In genomic region chr12:90978117-90978770, GRCh38 we compare ENCODE assay signal across 8 cellular contexts. TPM values are rescaled to one million over a fixed set of nuclear protein-coding genes. Genes with fewer than 3 reads are reported as not detected.
A peak's percentile ranks its signal among the peaks of the same experiment; 100 is the strongest.
DNase-seq lines count a peak whose midpoint lies in the region; ATAC-seq and TF ChIP-seq lines count a peak whose summit lies in the region.

No MANE protein-coding gene starts in this region.

- TF ChIP-seq POLR2A in esophagus squamous epithelium (IDR thresholded peaks at IDR 0.05) = no peak

- H3K9me3 ChIP-seq in esophagus squamous epithelium = no peaks in the 10 kb centered on the region

- H3K4me1 ChIP-seq in esophagus squamous epithelium = no peaks in the 10 kb centered on the region

- 25 to 29% methylated on average over 1 of the region's 1 CpG for WGBS in esophagus squamous epithelium, 2 donors

- H3K27ac ChIP-seq in esophagus squamous epithelium = peak overlapping the region in 2 of 4 donors; percentile 1 to 36

- no peaks in the 10 kb centered on the region for H3K36me3 ChIP-seq in esophagus squamous epithelium

- TF ChIP-seq CTCF in GM20000 (IDR thresholded peaks at IDR 0.05; ENCODE audit: extremely low read depth, missing control alignments) = peak; percentile 37
- peak in 4 of 6 experiments; percentile 55 to 71 (median 62) for TF ChIP-seq CTCF in esophagus squamous epithelium (IDR thresholded peaks at IDR 0.05)
- TF ChIP-seq CTCF in omental fat pad (IDR thresholded peaks at IDR 0.05) = peak in 1 of 3 donors; percentile 12

- ATAC-seq in HG03575 (IDR thresholded peaks at IDR 0.05; ENCODE audit: extremely low read depth, insufficient number of reproducible peaks, low FRiP score, unreplicated experiment) (peak; percentile 84), omental fat pad (ENCODE audit: low FRiP score) (peak; percentile 80)

- peak; percentile 70 for DNase-seq in ELR (ENCODE audit: low read depth)
- peak; percentile 26 for DNase-seq in GM20000 (ENCODE audit: low spot score)
- DNase-seq in RKO (ENCODE audit: low spot score) = peak; percentile 66
- DNase-seq in esophagus squamous epithelium (lab: John Stamatoyannopoulos, UW) = no peak
- DNase-seq in omental fat pad (ENCODE audit: low spot score) = no peak
- DNase-seq in stimulated activated CD4-positive, alpha-beta T cell treated with anti-CD3 and anti-CD28 coated beads, Interleukin-1b, Interleukin-23, amount 100 ng/mL, for 48 hours = no peak
- no peak for DNase-seq in hypothalamus (lab: John Stamatoyannopoulos, UW)

- no peaks in the 10 kb centered on the region for H3K27me3 ChIP-seq in esophagus squamous epithelium

- no peak overlapping the region for H3K4me3 ChIP-seq in esophagus squamous epithelium

- intact Hi-C loops in esophagus squamous epithelium (cut with DNase I) = loop anchor here (10.0 kb wide), 1 partner anchor 377 kb away; no protein-coding TSS in a partner anchor

RNA-seq across cellular contexts. Expression of gene CCER1, which starts 23.3 kb away (rescaled TPM):
- not detected for total RNA-seq in esophagus squamous epithelium
- total RNA-seq in omental fat pad = not detected

RNA-seq across cellular contexts. Expression of gene EPYC, which starts 26.5 kb away (rescaled TPM):
- total RNA-seq in esophagus squamous epithelium (not detected), omental fat pad (not detected)

Comparison
In these comparisons a context has a peak if more than half of its experiments do, and no peak if none do; other contexts are left out.
1. DNase-seq: peak in ELR (single experiment), GM20000 (single experiment) and RKO (single experiment); none in esophagus squamous epithelium (single experiment), omental fat pad (single experiment), stimulated activated CD4-positive, alpha-beta T cell treated with anti-CD3 and anti-CD28 coated beads, Interleukin-1b, Interleukin-23, amount 100 ng/mL, for 48 hours (single experiment) and hypothalamus (0 of 51).